20 cellular contexts compared by ENCODE assay signal in the genomic region with DNA sequence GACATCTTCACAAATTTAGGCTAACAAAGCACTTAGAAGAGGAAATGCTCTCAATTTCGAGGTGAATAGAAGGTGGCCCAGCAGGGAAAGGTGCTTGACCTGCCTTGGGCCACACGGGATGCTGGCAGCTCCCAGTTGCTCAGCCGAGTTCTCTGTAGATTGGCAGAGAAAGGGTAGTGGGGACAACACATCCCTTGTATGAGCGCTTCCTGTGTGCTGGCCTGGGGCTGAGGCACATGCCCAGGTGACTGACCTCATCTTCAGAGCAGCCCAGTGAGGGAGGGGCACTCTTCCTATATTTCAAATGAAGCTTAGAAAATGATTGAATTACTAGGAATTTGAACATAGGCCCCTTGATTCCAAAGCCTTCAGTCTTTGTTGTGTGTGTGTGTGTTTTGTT.
"Had no signal": no experiment of that assay in that cellular context is flagged by ENCODE, and none has a peak within 500 bp of the region (broad histone marks: within the 10 kb centered on the region; RNA-seq: fewer than 3 reads in every experiment).

No MANE protein-coding gene starts in this region.

- H3K36me3 ChIP-seq: ovary, uterus had no signal

- ATAC-seq: activated CD8-positive, alpha-beta memory T cell treated with anti-CD3 and anti-CD28 coated beads, Interleukin-2, amount 10 ng/mL, durations not matched to agents 7 days and 5 days; activated T-helper 17 cell treated with anti-CD3 and anti-CD28 coated beads, Interleukin-2, amount 50 U/mL, for 72 hours; body of pancreas; naive thymus-derived CD4-positive, alpha-beta T cell had no signal

- DNase-seq: activated CD4-positive, alpha-beta T cell treated with anti-CD3 and anti-CD28 coated beads, Interleukin-2, amount 50 U/mL, for 4 hours; activated CD8-positive, alpha-beta memory T cell treated with anti-CD3 and anti-CD28 coated beads, Interleukin-2, amount 10 ng/mL, durations not matched to agents 7 days and 5 days; activated naive CD4-positive, alpha-beta T cell; activated naive CD8-positive, alpha-beta T cell treated with anti-CD3 and anti-CD28 coated beads for 36 hours; amniotic stem cell; body of pancreas; central memory CD4-positive, alpha-beta T cell; colonic mucosa; endodermal cell; mesendoderm; naive thymus-derived CD4-positive, alpha-beta T cell; ovary; stimulated activated CD4-positive, alpha-beta T cell treated with anti-CD3 and anti-CD28 coated beads, Interleukin-12 subunit alpha, Interleukin-12 subunit beta, amount 100 ng/mL, for 4 hours; stimulated activated CD4-positive, alpha-beta T cell treated with anti-CD3 and anti-CD28 coated beads, Interleukin-1b, Interleukin-23, amount 100 ng/mL, for 48 hours; stimulated activated naive CD4-positive, alpha-beta T cell treated with Interleukin-2 at 50 U/mL for 16 hours; uterus had no signal

- H3K27ac ChIP-seq: body of pancreas, colonic mucosa, foreskin keratinocyte, ovary, uterus had no signal

- H3K4me1 ChIP-seq: colonic mucosa had no signal

- H3K27ac Mint-ChIP-seq: activated CD8-positive, alpha-beta memory T cell treated with anti-CD3 and anti-CD28 coated beads, Interleukin-2, amount 10 ng/mL, durations not matched to agents 7 days and 5 days; activated naive CD8-positive, alpha-beta T cell treated with anti-CD3 and anti-CD28 coated beads for 36 hours; activated T-helper 17 cell treated with anti-CD3 and anti-CD28 coated beads, Interleukin-2, amount 50 U/mL, for 72 hours; endodermal cell; T-helper 2 cell treated with Interferon-gamma antibody and Interleukin-4, amounts not matched to agents 5 μg/mL and 100 μg/mL, for 36 hours had no signal

- H3K27me3 ChIP-seq: body of pancreas, colonic mucosa, foreskin keratinocyte, ovary, thyroid gland, uterus had no signal

- H3K4me3 ChIP-seq: body of pancreas, colonic mucosa, ovary, thyroid gland, uterus had no signal

- H3K27me3 Mint-ChIP-seq: activated CD8-positive, alpha-beta memory T cell treated with anti-CD3 and anti-CD28 coated beads, Interleukin-2, amount 10 ng/mL, durations not matched to agents 7 days and 5 days; activated naive CD8-positive, alpha-beta T cell treated with anti-CD3 and anti-CD28 coated beads for 36 hours; activated T-helper 17 cell treated with anti-CD3 and anti-CD28 coated beads, Interleukin-2, amount 50 U/mL, for 72 hours; naive thymus-derived CD4-positive, alpha-beta T cell had no signal

- H3K4me1 Mint-ChIP-seq: activated CD8-positive, alpha-beta memory T cell treated with anti-CD3 and anti-CD28 coated beads, Interleukin-2, amount 10 ng/mL, durations not matched to agents 7 days and 5 days had no signal

- H3K4me3 Mint-ChIP-seq: activated CD8-positive, alpha-beta memory T cell treated with anti-CD3 and anti-CD28 coated beads, Interleukin-2, amount 10 ng/mL, durations not matched to agents 7 days and 5 days; activated naive CD8-positive, alpha-beta T cell treated with anti-CD3 and anti-CD28 coated beads for 36 hours; activated T-helper 17 cell treated with anti-CD3 and anti-CD28 coated beads, Interleukin-2, amount 50 U/mL, for 72 hours; endodermal cell; naive thymus-derived CD4-positive, alpha-beta T cell; T-helper 2 cell treated with Interferon-gamma antibody and Interleukin-4, amounts not matched to agents 5 μg/mL and 100 μg/mL, for 36 hours had no signal

- H3K9me3 Mint-ChIP-seq: activated naive CD8-positive, alpha-beta T cell treated with anti-CD3 and anti-CD28 coated beads for 36 hours; activated T-helper 17 cell treated with anti-CD3 and anti-CD28 coated beads, Interleukin-2, amount 50 U/mL, for 72 hours; endodermal cell; naive thymus-derived CD4-positive, alpha-beta T cell; T-helper 2 cell treated with Interferon-gamma antibody and Interleukin-4, amounts not matched to agents 5 μg/mL and 100 μg/mL, for 36 hours had no signal

- H3K9me3 ChIP-seq: body of pancreas, colonic mucosa, ovary, thyroid gland, uterus had no signal
